Comparison of ENCODE assay signal across 1 cellular context in the genomic region with DNA sequence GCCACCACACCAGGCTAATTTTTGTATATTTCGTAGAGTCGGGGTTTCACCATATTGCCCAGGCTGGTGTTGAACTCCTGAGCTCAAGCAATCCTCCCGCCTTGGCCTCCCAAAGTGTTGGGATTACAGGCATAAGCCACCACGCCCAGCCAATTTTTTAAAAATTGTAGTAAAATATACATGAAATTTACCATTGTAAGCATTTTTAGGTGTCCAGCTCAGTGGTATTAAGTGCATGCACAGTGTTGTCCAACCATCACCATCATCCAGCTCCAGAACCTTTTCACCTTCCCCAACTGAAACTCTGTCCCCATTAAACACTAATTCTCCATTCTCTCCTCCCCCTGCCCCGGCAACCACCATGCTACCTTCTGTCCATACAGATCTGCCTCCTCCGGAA.
A peak's percentile ranks its signal among the peaks of the same experiment; 100 is the strongest.
TF ChIP-seq lines count a peak whose summit lies in the region.

No MANE protein-coding gene starts in this region.

TF ChIP-seq in K562, 482 proteins besides CTCF, POLR2A, EP300 and RAD21:
- peak; percentile 14; the same call in 1 of the 2 replicates for TF ChIP-seq MAFF (IDR thresholded peaks at IDR 0.05; ENCODE audit: low read length)
- TF ChIP-seq C11orf30 (IDR thresholded peaks at IDR 0.05; ENCODE audit: low read depth) = peak; percentile 51; the same call in 1 of the 2 replicates
- peak; percentile 67 for TF ChIP-seq ZNF316 (IDR thresholded peaks at IDR 0.05)
- TF ChIP-seq, protein P1, sequence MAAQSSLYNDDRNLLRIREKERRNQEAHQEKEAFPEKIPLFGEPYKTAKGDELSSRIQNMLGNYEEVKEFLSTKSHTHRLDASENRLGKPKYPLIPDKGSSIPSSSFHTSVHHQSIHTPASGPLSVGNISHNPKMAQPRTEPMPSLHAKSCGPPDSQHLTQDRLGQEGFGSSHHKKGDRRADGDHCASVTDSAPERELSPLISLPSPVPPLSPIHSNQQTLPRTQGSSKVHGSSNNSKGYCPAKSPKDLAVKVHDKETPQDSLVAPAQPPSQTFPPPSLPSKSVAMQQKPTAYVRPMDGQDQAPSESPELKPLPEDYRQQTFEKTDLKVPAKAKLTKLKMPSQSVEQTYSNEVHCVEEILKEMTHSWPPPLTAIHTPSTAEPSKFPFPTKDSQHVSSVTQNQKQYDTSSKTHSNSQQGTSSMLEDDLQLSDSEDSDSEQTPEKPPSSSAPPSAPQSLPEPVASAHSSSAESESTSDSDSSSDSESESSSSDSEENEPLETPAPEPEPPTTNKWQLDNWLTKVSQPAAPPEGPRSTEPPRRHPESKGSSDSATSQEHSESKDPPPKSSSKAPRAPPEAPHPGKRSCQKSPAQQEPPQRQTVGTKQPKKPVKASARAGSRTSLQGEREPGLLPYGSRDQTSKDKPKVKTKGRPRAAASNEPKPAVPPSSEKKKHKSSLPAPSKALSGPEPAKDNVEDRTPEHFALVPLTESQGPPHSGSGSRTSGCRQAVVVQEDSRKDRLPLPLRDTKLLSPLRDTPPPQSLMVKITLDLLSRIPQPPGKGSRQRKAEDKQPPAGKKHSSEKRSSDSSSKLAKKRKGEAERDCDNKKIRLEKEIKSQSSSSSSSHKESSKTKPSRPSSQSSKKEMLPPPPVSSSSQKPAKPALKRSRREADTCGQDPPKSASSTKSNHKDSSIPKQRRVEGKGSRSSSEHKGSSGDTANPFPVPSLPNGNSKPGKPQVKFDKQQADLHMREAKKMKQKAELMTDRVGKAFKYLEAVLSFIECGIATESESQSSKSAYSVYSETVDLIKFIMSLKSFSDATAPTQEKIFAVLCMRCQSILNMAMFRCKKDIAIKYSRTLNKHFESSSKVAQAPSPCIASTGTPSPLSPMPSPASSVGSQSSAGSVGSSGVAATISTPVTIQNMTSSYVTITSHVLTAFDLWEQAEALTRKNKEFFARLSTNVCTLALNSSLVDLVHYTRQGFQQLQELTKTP (IDR thresholded peaks at IDR 0.05; ENCODE audit: low read depth in 1 of 2, partially characterized antibody in 2 of 2) = no peak
TF ChIP-seq in K562: peak in this region for 3.
